20 cellular contexts compared by ENCODE assay signal in genomic region chrX:68556036-68556435, GRCh38. TPM values are rescaled to one million over a fixed set of nuclear protein-coding genes. Genes with fewer than 3 reads are reported as not detected.
DNase-seq lines count a peak whose midpoint lies in the region; ATAC-seq, FAIRE-seq and TF ChIP-seq lines count a peak whose summit lies in the region.
"Had no signal": no experiment of that assay in that cellular context is flagged by ENCODE, and none has a peak within 500 bp of the region (broad histone marks: within the 10 kb centered on the region; RNA-seq: fewer than 3 reads in every experiment).

No MANE protein-coding gene starts in this region.

- no peaks in the 10 kb centered on the region for H3K4me1 ChIP-seq in K562 (replicated peaks in 1 of 2; ENCODE audit: control insufficient read depth in 2 of 2, insufficient read depth in 2 of 2, low read length in 2 of 2)
- H3K4me1 ChIP-seq: A549; BLaER1 treated with 17β-estradiol and CSF1 and Interleukin-3, amounts not matched to agents 10 nM and 100 nM; Caco-2 had no signal

- H4K20me1 ChIP-seq in K562 (replicated peaks; ENCODE audit: control insufficient read depth, insufficient read depth, low read length) = no peaks in the 10 kb centered on the region
- H4K20me1 ChIP-seq: BLaER1 treated with 17β-estradiol and CSF1 and Interleukin-3, amounts not matched to agents 10 nM and 100 nM had no signal

- CTCF ChIA-PET in K562 (lab: Yijun Ruan, JAX; ENCODE audit: low intra/inter-chr PET ratio) = no interaction called here

- no peaks in the 10 kb centered on the region for H3K9me3 ChIP-seq in K562 (replicated peaks; ENCODE audit: control insufficient read depth, insufficient read depth, low read depth, low read length)
- H3K9me3 ChIP-seq: A549, Caco-2 had no signal

- no peaks in the 10 kb centered on the region for H3K36me3 ChIP-seq in K562 (ENCODE audit: control insufficient read depth, insufficient read depth, low read length)
- H3K36me3 ChIP-seq: BLaER1 treated with 17β-estradiol and CSF1 and Interleukin-3, amounts not matched to agents 10 nM and 100 nM had no signal

- no TSS peak for BruUV-seq in K562 (replicated peaks; lab: Mats Ljungman, UMichigan)

- no peak overlapping the region for H3K4me3 ChIP-seq in K562
- H3K4me3 ChIP-seq: A549; BLaER1 treated with 17β-estradiol and CSF1 and Interleukin-3, amounts not matched to agents 10 nM and 100 nM had no signal

- no peak for TF ChIP-seq POLR2A in K562 (conservative IDR thresholded peaks at IDR 0.05)

- POLR2A ChIA-PET in K562 (lab: Yijun Ruan, JAX) = no interaction called here

- ATAC-seq in K562 (no peak), HG02870 (IDR thresholded peaks at IDR 0.05; ENCODE audit: unreplicated experiment) (no peak), omental fat pad (ENCODE audit: low FRiP score) (no peak)
- ATAC-seq: A549; CD8-positive, alpha-beta T cell had no signal

- peak in 2 of 3 experiments; percentile 10 to 20 for DNase-seq in NCI-H1417 (lab: John Stamatoyannopoulos, UW)
- DNase-seq in NCI-H1417 treated with DMSO at 0.1 percent for 48 hours (lab: John Stamatoyannopoulos, UW) = no peak
- peak; percentile 3 for DNase-seq in NCI-H82 (lab: John Stamatoyannopoulos, UW)
- no peak for DNase-seq in NCI-H82 treated with DMSO at 0.1 percent for 48 hours (lab: John Stamatoyannopoulos, UW; ENCODE audit: unreplicated experiment)
- DNase-seq in K562 (ENCODE audit: extremely low read depth in 1 of 4, low spot score in 3 of 4) = no peak
- no peak for DNase-seq in omental fat pad (ENCODE audit: low spot score)
- DNase-seq: AML-193; Caco-2; Calu3; CD4-positive, alpha-beta T cell; CD8-positive, alpha-beta T cell; DMS79 treated with DMSO at 0.1 percent for 48 hours; GF-D8 had no signal

- no peak overlapping the region for H2AFZ ChIP-seq in K562 (ENCODE audit: low read depth, low read length)

- no peaks in the 10 kb centered on the region for H3K27me3 ChIP-seq in K562 (ENCODE audit: control insufficient read depth in 2 of 2, insufficient read depth in 2 of 2, low read length in 2 of 2)

- no peak overlapping the region for H3K27ac ChIP-seq in K562 (ENCODE audit: extremely low read depth, low read depth, low read length)
- H3K27ac ChIP-seq: 22Rv1; A549; BLaER1 treated with 17β-estradiol and CSF1 and Interleukin-3, amounts not matched to agents 10 nM and 100 nM; C4-2B had no signal

- no peak for TF ChIP-seq RAD21 in K562 (CRISPR knock-in tag; conservative IDR thresholded peaks at IDR 0.05 in 1 of 2, IDR thresholded peaks at IDR 0.05 in 1 of 2)

- H3K9ac ChIP-seq in K562 (ENCODE audit: insufficient read depth in 1 of 2, low read depth in 2 of 2, low read length in 2 of 2) = no peak overlapping the region
- H3K9ac ChIP-seq: BLaER1 treated with 17β-estradiol and CSF1 and Interleukin-3, amounts not matched to agents 10 nM and 100 nM had no signal

- H3K4me2 ChIP-seq in K562 (ENCODE audit: insufficient read depth, low read length) = no peak overlapping the region
- H3K4me2 ChIP-seq: A549; BLaER1 treated with 17β-estradiol and CSF1 and Interleukin-3, amounts not matched to agents 10 nM and 100 nM had no signal

- intact Hi-C loops in K562 (cut with micrococcal nuclease) = no loop called here

- no peaks in the 10 kb centered on the region for H3K9me1 ChIP-seq in K562 (ENCODE audit: control insufficient read depth, insufficient read depth, low read length)

- no peak for TF ChIP-seq EP300 in K562 (IDR thresholded peaks at IDR 0.05; ENCODE audit: low read length)

- H3K79me2 ChIP-seq in K562 (ENCODE audit: control insufficient read depth, insufficient read depth, low read length) = no peaks in the 10 kb centered on the region

- TF ChIP-seq CTCF in K562 (IDR thresholded peaks at IDR 0.05 in 2 of 3, conservative IDR thresholded peaks at IDR 0.05 in 1 of 3; ENCODE audit: insufficient read depth in 2 of 3, low read depth in 1 of 3, low read length in 3 of 3) (no peak), omental fat pad (IDR thresholded peaks at IDR 0.05) (no peak)

- in situ Hi-C loops in K562 (cut with MboI) = no loop called here

- 41% methylated on average over 4 of the region's 4 CpGs for WGBS in K562 (ENCODE audit: insufficient coverage, low coverage, missing lambda C conversion rate)

- no peak for FAIRE-seq in K562 (lab: Jason Lieb, UNC)
- FAIRE-seq: D721Med, G401.6 had no signal

TF ChIP-seq in K562, 482 proteins besides CTCF, POLR2A, EP300 and RAD21 (continues in another document):
- no peak for TF ChIP-seq HOXB6 (CRISPR knock-in tag; IDR thresholded peaks at IDR 0.05; ENCODE audit: borderline replicate concordance)
- no peak for TF ChIP-seq COPS2 (conservative IDR thresholded peaks at IDR 0.05)
- no peak for TF ChIP-seq RCOR1 (IDR thresholded peaks at IDR 0.05; ENCODE audit: borderline replicate concordance in 1 of 2, low read depth in 2 of 2, low read length in 2 of 2)
- TF ChIP-seq NFIX (CRISPR knock-in tag; IDR thresholded peaks at IDR 0.05; ENCODE audit: low read depth) = peak; percentile 73
- TF ChIP-seq ZNF146 (CRISPR knock-in tag; IDR thresholded peaks at IDR 0.05; ENCODE audit: unreplicated experiment) = no peak
- TF ChIP-seq, protein P1, sequence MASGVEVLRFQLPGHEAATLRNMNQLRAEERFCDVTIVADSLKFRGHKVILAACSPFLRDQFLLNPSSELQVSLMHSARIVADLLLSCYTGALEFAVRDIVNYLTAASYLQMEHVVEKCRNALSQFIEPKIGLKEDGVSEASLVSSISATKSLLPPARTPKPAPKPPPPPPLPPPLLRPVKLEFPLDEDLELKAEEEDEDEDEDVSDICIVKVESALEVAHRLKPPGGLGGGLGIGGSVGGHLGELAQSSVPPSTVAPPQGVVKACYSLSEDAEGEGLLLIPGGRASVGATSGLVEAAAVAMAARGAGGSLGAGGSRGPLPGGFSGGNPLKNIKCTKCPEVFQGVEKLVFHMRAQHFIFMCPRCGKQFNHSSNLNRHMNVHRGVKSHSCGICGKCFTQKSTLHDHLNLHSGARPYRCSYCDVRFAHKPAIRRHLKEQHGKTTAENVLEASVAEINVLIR (CRISPR knock-in tag; IDR thresholded peaks at IDR 0.05) = no peak
- TF ChIP-seq JUNB (CRISPR knock-in tag; conservative IDR thresholded peaks at IDR 0.05) = no peak
- no peak for TF ChIP-seq HMG20A (CRISPR knock-in tag; conservative IDR thresholded peaks at IDR 0.05)
- TF ChIP-seq, protein P2, sequence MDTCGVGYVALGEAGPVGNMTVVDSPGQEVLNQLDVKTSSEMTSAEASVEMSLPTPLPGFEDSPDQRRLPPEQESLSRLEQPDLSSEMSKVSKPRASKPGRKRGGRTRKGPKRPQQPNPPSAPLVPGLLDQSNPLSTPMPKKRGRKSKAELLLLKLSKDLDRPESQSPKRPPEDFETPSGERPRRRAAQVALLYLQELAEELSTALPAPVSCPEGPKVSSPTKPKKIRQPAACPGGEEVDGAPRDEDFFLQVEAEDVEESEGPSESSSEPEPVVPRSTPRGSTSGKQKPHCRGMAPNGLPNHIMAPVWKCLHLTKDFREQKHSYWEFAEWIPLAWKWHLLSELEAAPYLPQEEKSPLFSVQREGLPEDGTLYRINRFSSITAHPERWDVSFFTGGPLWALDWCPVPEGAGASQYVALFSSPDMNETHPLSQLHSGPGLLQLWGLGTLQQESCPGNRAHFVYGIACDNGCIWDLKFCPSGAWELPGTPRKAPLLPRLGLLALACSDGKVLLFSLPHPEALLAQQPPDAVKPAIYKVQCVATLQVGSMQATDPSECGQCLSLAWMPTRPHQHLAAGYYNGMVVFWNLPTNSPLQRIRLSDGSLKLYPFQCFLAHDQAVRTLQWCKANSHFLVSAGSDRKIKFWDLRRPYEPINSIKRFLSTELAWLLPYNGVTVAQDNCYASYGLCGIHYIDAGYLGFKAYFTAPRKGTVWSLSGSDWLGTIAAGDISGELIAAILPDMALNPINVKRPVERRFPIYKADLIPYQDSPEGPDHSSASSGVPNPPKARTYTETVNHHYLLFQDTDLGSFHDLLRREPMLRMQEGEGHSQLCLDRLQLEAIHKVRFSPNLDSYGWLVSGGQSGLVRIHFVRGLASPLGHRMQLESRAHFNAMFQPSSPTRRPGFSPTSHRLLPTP (IDR thresholded peaks at IDR 0.05; ENCODE audit: borderline replicate concordance, extremely low read depth, insufficient read length) = no peak
- TF ChIP-seq ZFX (CRISPR knock-in tag; IDR thresholded peaks at IDR 0.05) = no peak
- no peak for TF ChIP-seq ZNF511 (CRISPR knock-in tag; IDR thresholded peaks at IDR 0.05)
- no peak for TF ChIP-seq ZNF121 (CRISPR knock-in tag; conservative IDR thresholded peaks at IDR 0.05)

RNA-seq across cellular contexts. Expression of gene YIPF6, which starts 57.2 kb away (rescaled TPM):
- 22.5 and 60.7 TPM in 2 replicates for total RNA-seq in K562 (2011; cell fraction: chromatin; rRNA removed; ENCODE audit: low replicate concordance)
- 18.8 and 20.0 TPM in 2 replicates for total RNA-seq in K562 (2011; cell fraction: nucleolus; rRNA removed)
- total RNA-seq in K562 (2011; cell fraction: nucleoplasm; rRNA removed) = 38.9 and 76.5 TPM in 2 replicates
- total RNA-seq in K562 (2014; rRNA removed) (7.7 and 10.7 TPM in 2 replicates), K562 (2014; rRNA removed; fragmentation: Illumina TruSeq; extraction: Trizol) (25.8 and 30.3 TPM in 2 replicates), K562 (2015; rRNA removed; fragmentation: Illumina TruSeq; extraction: Trizol) (12.0 and 14.1 TPM in 2 replicates), K562 (2021) (22.4 and 26.5 TPM in 2 replicates), omental fat pad (10 to 100 TPM; 20.1 to 31.2 (median 27.6) TPM)
- polyA plus RNA-seq in K562 (2011; rRNA removed) (29.1 and 32.1 TPM in 2 replicates), K562 (2014; fragmentation: Illumina TruSeq; extraction: Trizol) (14.3 and 15.6 TPM in 2 replicates), K562 (2014; fragmentation: Nextera tagmentation; extraction: Ambion mirVana) (10 to 100 TPM; 31.3 to 44.2 TPM), K562 (2014; rRNA removed) (10.3 and 12.8 TPM in 2 replicates)
- 10.4 and 24.0 TPM in 2 replicates for polyA plus RNA-seq in K562 (2011; cell fraction: cytosol; rRNA removed)
- polyA plus RNA-seq in K562 (2011; cell fraction: nucleus; rRNA removed) = 17.6 and 24.1 TPM in 2 replicates
- 11.5 and 13.9 TPM in 2 replicates for polyA plus RNA-seq in K562 (2012)
- polyA minus RNA-seq in K562 (2011; rRNA and poly(A)+ RNA removed) = 18.1 and 20.2 TPM in 2 replicates
- polyA minus RNA-seq in K562 (2011; cell fraction: cytosol; rRNA and poly(A)+ RNA removed) = 6.5 and 9.6 TPM in 2 replicates
- polyA minus RNA-seq in K562 (2011; cell fraction: nucleus; rRNA and poly(A)+ RNA removed) = 9.6 and 15.7 TPM in 2 replicates

Comparison
In these comparisons a context has a peak if more than half of its experiments do, and no peak if none do; other contexts are left out.
1. DNase-seq: peak in NCI-H1417 (2 of 3) and NCI-H82 (single experiment); none in NCI-H1417 treated with DMSO at 0.1 percent for 48 hours (single experiment), NCI-H82 treated with DMSO at 0.1 percent for 48 hours (single experiment), K562 (0 of 4) and omental fat pad (single experiment).